ENCODE assay signal across 7 cellular contexts in genomic region chr20:58693226-58694006, GRCh38. TPM values are rescaled to one million over a fixed set of nuclear protein-coding genes. Genes with fewer than 3 reads are reported as not detected.
A peak's percentile ranks its signal among the peaks of the same experiment; 100 is the strongest.
DNase-seq lines count a peak whose midpoint lies in the region; ATAC-seq, FAIRE-seq and TF ChIP-seq lines count a peak whose summit lies in the region.

No MANE protein-coding gene starts in this region.

- no peak overlapping the region for H3K27ac ChIP-seq in neural progenitor cell

- H2AFZ ChIP-seq in neural progenitor cell (replicated peaks): no peak overlapping the region

- H3K4me2 ChIP-seq in neural progenitor cell: peak overlapping the region; percentile 74

- H3K79me2 ChIP-seq in neural progenitor cell (ENCODE audit: low read depth): no peaks in the 10 kb centered on the region

- peak overlapping the region; percentile 23 for H3K9ac ChIP-seq in neural progenitor cell

- no peaks in the 10 kb centered on the region for H3K9me3 Mint-ChIP-seq in neural progenitor cell

- H3K4me3 ChIP-seq in epithelial cell of proximal tubule (ENCODE audit: low read depth, low read length): peak overlapping the region; percentile 61
- H3K4me3 ChIP-seq in neural progenitor cell: peak overlapping the region; percentile 36

- no peak for DNase-seq in GM12892 (ENCODE audit: insufficient read length)
- peak; percentile 22 for DNase-seq in T-helper 9 cell
- DNase-seq in epithelial cell of proximal tubule (ENCODE audit: low read depth): no peak
- DNase-seq in neural progenitor cell (ENCODE audit: low spot score): peak; percentile 66
- DNase-seq in pons (ENCODE audit: low spot score): no peak

- H3K27me3 Mint-ChIP-seq in neural progenitor cell (ENCODE audit: insufficient read depth, low read depth): peaks cover 7% of the 10 kb centered on the region

- peaks cover 6% of the 10 kb centered on the region for H3K4me1 ChIP-seq in neural progenitor cell

- H3K36me3 Mint-ChIP-seq in neural progenitor cell: peaks cover 4% of the 10 kb centered on the region

- TF ChIP-seq POLR2A in GM12892 (IDR thresholded peaks at IDR 0.05; ENCODE audit: low read depth, low read length): no peak

- peak; percentile 17 for FAIRE-seq in GM12892 (lab: Jason Lieb, UNC)

- TF ChIP-seq CTCF in epithelial cell of proximal tubule (conservative IDR thresholded peaks at IDR 0.05; ENCODE audit: low read depth, low read length): no peak
- TF ChIP-seq CTCF in neural progenitor cell (IDR thresholded peaks at IDR 0.05): no peak

- peaks cover 11% of the 10 kb centered on the region for H3K4me1 Mint-ChIP-seq in neural progenitor cell

- H3K27ac Mint-ChIP-seq in neural progenitor cell: no peak overlapping the region

- H3K4me3 Mint-ChIP-seq in neural progenitor cell: peak overlapping the region; percentile 71

- no peaks in the 10 kb centered on the region for H3K27me3 ChIP-seq in neural progenitor cell

- no peaks in the 10 kb centered on the region for H3K36me3 ChIP-seq in neural progenitor cell

- ATAC-seq in HG02759 (IDR thresholded peaks at IDR 0.05; ENCODE audit: unreplicated experiment) (peak; percentile 37), HG02885 (IDR thresholded peaks at IDR 0.05; ENCODE audit: poor library complexity, unreplicated experiment) (no peak)

- H4K20me1 ChIP-seq in neural progenitor cell (ENCODE audit: low read depth): no peaks in the 10 kb centered on the region

- H3F3A ChIP-seq in neural progenitor cell (ENCODE audit: low read depth): peaks cover 18% of the 10 kb centered on the region

- no peaks in the 10 kb centered on the region for H3K9me3 ChIP-seq in neural progenitor cell (ENCODE audit: low read depth)

RNA-seq across cellular contexts. Expression of gene NPEPL1, which starts 0.8 kb away (rescaled TPM):
- 16.0 TPM for polyA plus RNA-seq in GM12892 (2012; ENCODE audit: missing spikeins)
- total RNA-seq in epithelial cell of proximal tubule (18.8 and 26.5 TPM in 2 replicates), neural progenitor cell (ENCODE audit: low replicate concordance) (10.9 and 29.4 TPM in 2 replicates)

RNA-seq across cellular contexts. Expression of gene STX16, which starts 42.3 kb away (rescaled TPM):
- 61.5 TPM for polyA plus RNA-seq in GM12892 (2012; ENCODE audit: missing spikeins)
- total RNA-seq in epithelial cell of proximal tubule: 10.4 and 14.4 TPM in 2 replicates
- total RNA-seq in neural progenitor cell (ENCODE audit: low replicate concordance): 41.2 and 46.6 TPM in 2 replicates

Comparison
In these comparisons a context has a peak if more than half of its experiments do, and no peak if none do; other contexts are left out.
1. DNase-seq: peak in T-helper 9 cell (single experiment) and neural progenitor cell (single experiment); none in GM12892 (single experiment), epithelial cell of proximal tubule (single experiment) and pons (single experiment).